In genomic region chr15:66085128-66085527, GRCh38 we compare ENCODE assay signal across 13 cellular contexts.
DNase-seq lines count a peak whose midpoint lies in the region; ATAC-seq and TF ChIP-seq lines count a peak whose summit lies in the region.
"Had no signal": no experiment of that assay in that cellular context is flagged by ENCODE, and none has a peak within 500 bp of the region (broad histone marks: within the 10 kb centered on the region; RNA-seq: fewer than 3 reads in every experiment).

No MANE protein-coding gene starts in this region.

- TF ChIP-seq POLR2A in upper lobe of left lung (IDR thresholded peaks at IDR 0.05), result no peak

- no peaks in the 10 kb centered on the region for H3F3A ChIP-seq in Loucy (ENCODE audit: low read depth)
- H3F3A ChIP-seq in smooth muscle cell (ENCODE audit: low read depth), result no peaks in the 10 kb centered on the region

- no peaks in the 10 kb centered on the region for H3K27me3 ChIP-seq in Loucy (ENCODE audit: insufficient read depth, low read length, poor library complexity, severe bottlenecking)
- no peaks in the 10 kb centered on the region for H3K27me3 ChIP-seq in smooth muscle cell (ENCODE audit: low read depth)
- no peaks in the 10 kb centered on the region for H3K27me3 ChIP-seq in upper lobe of left lung

- H3K9me3 ChIP-seq in Loucy (ENCODE audit: insufficient read depth, low read depth, low read length) (no peaks in the 10 kb centered on the region), smooth muscle cell (replicated peaks; ENCODE audit: low read depth) (no peaks in the 10 kb centered on the region), upper lobe of left lung (peaks cover 0 to 4% (median 0%) of the 10 kb centered on the region in 4 donors)

- intact Hi-C loops in activated CD8-positive, alpha-beta T cell treated with anti-CD3 and anti-CD28 coated beads for 36 hours (cut with micrococcal nuclease), result no loop called here

- no peak overlapping the region; the same call in 1 of the 2 replicates for H2AFZ ChIP-seq in Loucy (ENCODE audit: low read length)
- no peak overlapping the region for H2AFZ ChIP-seq in smooth muscle cell (ENCODE audit: low read depth)

- H3K4me1 ChIP-seq in Loucy (ENCODE audit: insufficient read depth, low read length, poor library complexity, severe bottlenecking) (no peaks in the 10 kb centered on the region), smooth muscle cell (ENCODE audit: low read depth) (no peaks in the 10 kb centered on the region), upper lobe of left lung (no peaks in the 10 kb centered on the region)

- no peak for TF ChIP-seq EP300 in upper lobe of left lung (IDR thresholded peaks at IDR 0.05)

- CTCF ChIA-PET in activated CD8-positive, alpha-beta T cell treated with anti-CD3 and anti-CD28 coated beads for 36 hours (lab: Charles Lee), result interaction anchor here (0.7 to 1.4 kb wide), 3 partner anchors 9 to 222 kb away, joined by 3 read pairs; no protein-coding TSS in a partner anchor

- no peak overlapping the region for H3K27ac ChIP-seq in smooth muscle cell (ENCODE audit: low read depth)
- no peak overlapping the region for H3K27ac ChIP-seq in upper lobe of left lung

- H3K27me3 Mint-ChIP-seq in activated T-cell treated with anti-CD3 and anti-CD28 coated beads, Interleukin-2, amount 50 U/mL, for 24 hours, result peaks cover 11% of the 10 kb centered on the region
- H3K27me3 Mint-ChIP-seq in activated CD8-positive, alpha-beta T cell treated with anti-CD3 and anti-CD28 coated beads for 36 hours, result peaks cover 4% of the 10 kb centered on the region

- H4K20me1 ChIP-seq in Loucy (ENCODE audit: insufficient read depth, low read length, poor library complexity, severe bottlenecking), result no peaks in the 10 kb centered on the region
- no peaks in the 10 kb centered on the region for H4K20me1 ChIP-seq in smooth muscle cell (ENCODE audit: low read depth)

- ATAC-seq in activated CD8-positive, alpha-beta T cell treated with anti-CD3 and anti-CD28 coated beads for 36 hours, result no peak
- ATAC-seq in upper lobe of left lung (ENCODE audit: low FRiP score in 2 of 2) (no peak), HG03159 (IDR thresholded peaks at IDR 0.05; ENCODE audit: unreplicated experiment) (no peak)

- H3K36me3 ChIP-seq in Loucy (ENCODE audit: insufficient read depth, low read length) (no peaks in the 10 kb centered on the region), smooth muscle cell (ENCODE audit: low read depth) (no peaks in the 10 kb centered on the region), upper lobe of left lung (no peaks in the 10 kb centered on the region)

- no peak overlapping the region for H3K4me3 Mint-ChIP-seq in activated T-cell treated with anti-CD3 and anti-CD28 coated beads, Interleukin-2, amount 50 U/mL, for 24 hours
- H3K4me3 Mint-ChIP-seq in activated CD8-positive, alpha-beta T cell treated with anti-CD3 and anti-CD28 coated beads for 36 hours, result no peak overlapping the region
- H3K4me3 Mint-ChIP-seq: activated naive CD8-positive, alpha-beta T cell had no signal

- H3K4me1 Mint-ChIP-seq in activated T-cell treated with anti-CD3 and anti-CD28 coated beads, Interleukin-2, amount 50 U/mL, for 24 hours (ENCODE audit: low read depth), result no peaks in the 10 kb centered on the region
- no peaks in the 10 kb centered on the region for H3K4me1 Mint-ChIP-seq in activated CD8-positive, alpha-beta T cell treated with anti-CD3 and anti-CD28 coated beads for 36 hours (ENCODE audit: low read depth)

- POLR2A ChIA-PET in activated CD8-positive, alpha-beta T cell treated with anti-CD3 and anti-CD28 coated beads for 36 hours (lab: Charles Lee), result no interaction called here

- TF ChIP-seq CTCF in Loucy (conservative IDR thresholded peaks at IDR 0.05; ENCODE audit: low read length) (peak; percentile 60), smooth muscle cell (IDR thresholded peaks at IDR 0.05; ENCODE audit: borderline replicate concordance, insufficient read depth, poor library complexity, severe bottlenecking) (peak; percentile 14), upper lobe of left lung (IDR thresholded peaks at IDR 0.05) (no peak)
- no peak for TF ChIP-seq CTCF in activated CD8-positive, alpha-beta T cell treated with anti-CD3 and anti-CD28 coated beads for 36 hours (IDR thresholded peaks at IDR 0.05)

- peaks cover 7% of the 10 kb centered on the region for H3K9me3 Mint-ChIP-seq in activated T-cell treated with anti-CD3 and anti-CD28 coated beads, Interleukin-2, amount 50 U/mL, for 24 hours
- peaks cover 7% of the 10 kb centered on the region for H3K9me3 Mint-ChIP-seq in activated CD8-positive, alpha-beta T cell treated with anti-CD3 and anti-CD28 coated beads for 36 hours

- peak; percentile 9 for DNase-seq in activated T-cell treated with anti-CD3 and anti-CD28 coated beads for 48 hours (ENCODE audit: low read depth)
- DNase-seq in activated T-cell treated with anti-CD3 and anti-CD28 coated beads, Interleukin-2, amount 50 U/mL, for 24 hours, result no peak
- peak; percentile 51 for DNase-seq in activated CD8-positive, alpha-beta T cell treated with anti-CD3 and anti-CD28 coated beads for 36 hours
- DNase-seq in smooth muscle cell (lab: John Stamatoyannopoulos, UW; ENCODE audit: unreplicated experiment), result no peak
- DNase-seq in upper lobe of left lung, result no peak
- DNase-seq in effector CD4-positive, alpha-beta T cell, result no peak
- DNase-seq: KG1; NCI-H774; small intestine; stimulated activated naive CD4-positive, alpha-beta T cell treated with Interleukin-2 at 50 U/mL for 16 hours had no signal

- H3K27ac Mint-ChIP-seq in activated T-cell treated with anti-CD3 and anti-CD28 coated beads, Interleukin-2, amount 50 U/mL, for 24 hours, result no peak overlapping the region
- no peak overlapping the region for H3K27ac Mint-ChIP-seq in activated CD8-positive, alpha-beta T cell treated with anti-CD3 and anti-CD28 coated beads for 36 hours
- H3K27ac Mint-ChIP-seq: activated naive CD8-positive, alpha-beta T cell had no signal

- H3K79me2 ChIP-seq in Loucy (ENCODE audit: insufficient read depth, low read length) (no peaks in the 10 kb centered on the region), smooth muscle cell (ENCODE audit: low read depth) (no peaks in the 10 kb centered on the region)

- H3K9ac ChIP-seq in Loucy (ENCODE audit: low read depth, low read length, poor library complexity, severe bottlenecking) (no peak overlapping the region), smooth muscle cell (ENCODE audit: low read depth) (no peak overlapping the region)

- H3K4me2 ChIP-seq in Loucy (ENCODE audit: low read depth, low read length, poor library complexity, severe bottlenecking) (no peak overlapping the region), smooth muscle cell (no peak overlapping the region)

- H3K36me3 Mint-ChIP-seq in activated T-cell treated with anti-CD3 and anti-CD28 coated beads, Interleukin-2, amount 50 U/mL, for 24 hours (ENCODE audit: low read depth), result no peaks in the 10 kb centered on the region
- H3K36me3 Mint-ChIP-seq in activated CD8-positive, alpha-beta T cell treated with anti-CD3 and anti-CD28 coated beads for 36 hours (ENCODE audit: low read depth), result no peaks in the 10 kb centered on the region
- H3K36me3 Mint-ChIP-seq: activated naive CD8-positive, alpha-beta T cell had no signal

- WGBS in smooth muscle cell (ENCODE audit: low lambda C conversion rate), result 65% methylated on average over 6 of the region's 6 CpGs
- 74 to 81% methylated on average over 5 to 6 of the region's 6 CpGs for whole genome bisulfite sequencing in upper lobe of left lung, 2 donors

- H3K4me3 ChIP-seq in Loucy (ENCODE audit: low read length, poor library complexity, severe bottlenecking), result no peak overlapping the region
- H3K4me3 ChIP-seq in smooth muscle cell, result no peak overlapping the region
- no peak overlapping the region for H3K4me3 ChIP-seq in upper lobe of left lung

- no peaks in the 10 kb centered on the region for H3K9me2 ChIP-seq in Loucy (replicated peaks; ENCODE audit: low read depth, low read length)

Comparison
In these comparisons a context has a peak if more than half of its experiments do, and no peak if none do; other contexts are left out.
1. DNase-seq: peak in activated T-cell treated with anti-CD3 and anti-CD28 coated beads for 48 hours (single experiment) and activated CD8-positive, alpha-beta T cell treated with anti-CD3 and anti-CD28 coated beads for 36 hours (single experiment); none in activated T-cell treated with anti-CD3 and anti-CD28 coated beads, Interleukin-2, amount 50 U/mL, for 24 hours (single experiment), smooth muscle cell (single experiment), upper lobe of left lung (0 of 2) and effector CD4-positive, alpha-beta T cell (single experiment).
2. CTCF ChIP-seq: peak in Loucy (single experiment) and smooth muscle cell (single experiment); none in activated CD8-positive, alpha-beta T cell treated with anti-CD3 and anti-CD28 coated beads for 36 hours (single experiment) and upper lobe of left lung (0 of 6).